ENCODE assay signal across 8 cellular contexts in the genomic region with DNA sequence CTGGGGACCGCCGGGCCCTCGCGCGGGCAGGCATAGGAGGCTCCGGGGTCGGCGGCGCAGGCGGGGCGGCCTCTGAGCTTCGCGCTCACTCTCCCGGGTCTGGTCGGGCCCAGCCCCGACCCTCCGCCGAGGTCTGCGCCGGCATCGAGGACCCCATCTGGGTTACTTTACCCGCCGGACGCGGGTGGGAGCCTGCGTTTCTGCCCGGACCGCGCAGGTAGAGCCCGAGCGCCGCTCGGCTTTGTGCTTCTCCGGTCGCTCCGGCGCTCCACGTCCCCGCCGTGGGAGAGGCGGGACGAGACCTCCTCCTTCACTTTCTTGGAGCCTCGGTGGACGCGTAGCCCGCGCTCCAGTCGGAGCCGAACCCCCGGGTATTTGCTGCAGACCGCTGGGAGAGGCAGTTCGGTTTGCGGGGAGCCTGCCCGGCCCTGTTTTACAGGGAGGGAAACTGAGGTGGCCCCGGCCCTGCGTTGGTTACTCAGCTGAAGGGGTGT.
DNase-seq lines count a peak whose midpoint lies in the region; ATAC-seq and TF ChIP-seq lines count a peak whose summit lies in the region.

No MANE protein-coding gene starts in this region.

- ATAC-seq in GM18519 (IDR thresholded peaks at IDR 0.05; ENCODE audit: low FRiP score, unreplicated experiment), result no peak

- no peak overlapping the region for H3K27ac ChIP-seq in OCI-LY1 (ENCODE audit: low read depth, low read length, poor library complexity, severe bottlenecking)
- H3K27ac ChIP-seq in neural cell (ENCODE audit: low read length), result peak overlapping the region; percentile 34

- H3K4me1 Mint-ChIP-seq in CD14-positive monocyte, result peaks cover 31% of the 10 kb centered on the region

- H3K9ac ChIP-seq in OCI-LY1 (ENCODE audit: low read length) (no peak overlapping the region; the same call in 1 of the 2 replicates), endocrine pancreas (ENCODE audit: control insufficient read depth, insufficient read depth, low read length) (peak overlapping the region; percentile 13), neural cell (ENCODE audit: low read length) (peak overlapping the region; percentile 77)

- H3K27ac Mint-ChIP-seq in CD14-positive monocyte, result no peak overlapping the region

- H3K79me2 ChIP-seq in OCI-LY1 (ENCODE audit: insufficient read depth, low read length) (no peaks in the 10 kb centered on the region), neural cell (replicated peaks; ENCODE audit: insufficient read depth, low read length) (peaks cover 85% of the 10 kb centered on the region)

- H3K9me2 ChIP-seq in OCI-LY1 (ENCODE audit: low read depth, low read length), result no peaks in the 10 kb centered on the region
- H3K9me2 ChIP-seq in neural cell (ENCODE audit: insufficient read depth, low read length), result no peaks in the 10 kb centered on the region

- H3K36me3 ChIP-seq in OCI-LY1 (ENCODE audit: insufficient read depth, low read length), result no peaks in the 10 kb centered on the region
- no peaks in the 10 kb centered on the region for H3K36me3 ChIP-seq in endocrine pancreas (ENCODE audit: control insufficient read depth, insufficient read depth, low read length)
- no peaks in the 10 kb centered on the region for H3K36me3 ChIP-seq in neural cell (ENCODE audit: insufficient read depth, low read length)

- DNase-seq in CD14-positive monocyte (ENCODE audit: low spot score) (no peak), Ammon's horn (ENCODE audit: low spot score) (no peak), amygdala (lab: John Stamatoyannopoulos, UW) (no peak), OCI-M2 (lab: John Stamatoyannopoulos, UW; ENCODE audit: unreplicated experiment) (no peak)

- H3F3A ChIP-seq in OCI-LY1 (ENCODE audit: insufficient read depth, low read length), result no peaks in the 10 kb centered on the region
- H3F3A ChIP-seq in neural cell (ENCODE audit: insufficient read depth, low read length, poor library complexity, severe bottlenecking), result no peaks in the 10 kb centered on the region

- intact Hi-C loops in CD14-positive monocyte (cut with micrococcal nuclease), result no loop called here

- H3K4me3 Mint-ChIP-seq in CD14-positive monocyte, result peak overlapping the region; percentile 73 to 86

- peaks cover 81 to 93% (median 88%) of the 10 kb centered on the region in 3 donors for H3K27me3 Mint-ChIP-seq in CD14-positive monocyte (ENCODE audit: low read depth in 3 of 3)

- no peak for TF ChIP-seq RAD21 in neural cell (conservative IDR thresholded peaks at IDR 0.05)

- H4K20me1 ChIP-seq in OCI-LY1 (ENCODE audit: insufficient read depth, low read length) (no peaks in the 10 kb centered on the region), neural cell (ENCODE audit: insufficient read depth) (no peaks in the 10 kb centered on the region)

- H3K36me3 Mint-ChIP-seq in CD14-positive monocyte, result peaks cover 7 to 10% of the 10 kb centered on the region in 2 donors

- peaks cover 0 to 21% (median 14%) of the 10 kb centered on the region in 7 donors for H3K9me3 Mint-ChIP-seq in CD14-positive monocyte

- H3K4me3 ChIP-seq in OCI-LY1 (ENCODE audit: low read depth, low read length, poor library complexity, severe bottlenecking) (peak overlapping the region; percentile 48), endocrine pancreas (ENCODE audit: control insufficient read depth, insufficient read depth, low read length) (no peak overlapping the region), neural cell (ENCODE audit: low read length) (peak overlapping the region; percentile 83)

- no peaks in the 10 kb centered on the region for H3K9me3 ChIP-seq in OCI-LY1 (ENCODE audit: low read length)
- no peaks in the 10 kb centered on the region for H3K9me3 ChIP-seq in endocrine pancreas (ENCODE audit: control insufficient read depth, low read length)
- H3K9me3 ChIP-seq in neural cell (ENCODE audit: low read length), result no peaks in the 10 kb centered on the region

- TF ChIP-seq EP300 in neural cell (conservative IDR thresholded peaks at IDR 0.05; ENCODE audit: poor library complexity, severe bottlenecking), result no peak

- H3K4me1 ChIP-seq in OCI-LY1 (ENCODE audit: insufficient read depth, low read length, severe bottlenecking) (peaks cover 37% of the 10 kb centered on the region), endocrine pancreas (ENCODE audit: control insufficient read depth, insufficient read depth, low read length) (no peaks in the 10 kb centered on the region)

- H3K4me2 ChIP-seq in OCI-LY1 (ENCODE audit: low read length), result peak overlapping the region; percentile 60
- peak overlapping the region; percentile 46 for H3K4me2 ChIP-seq in neural cell (ENCODE audit: low read length)

- H3K27me3 ChIP-seq in OCI-LY1 (ENCODE audit: insufficient read depth, low read length) (peaks cover 24% of the 10 kb centered on the region), endocrine pancreas (ENCODE audit: control insufficient read depth, insufficient read depth, low read length) (no peaks in the 10 kb centered on the region), neural cell (ENCODE audit: insufficient read depth, low read depth, low read length) (no peaks in the 10 kb centered on the region)

- H2AFZ ChIP-seq in OCI-LY1 (ENCODE audit: low read length) (no peak overlapping the region), neural cell (ENCODE audit: low read depth, low read length) (peak overlapping the region; percentile 36)

- TF ChIP-seq CTCF in CD14-positive monocyte (IDR thresholded peaks at IDR 0.05) (no peak), OCI-LY1 (IDR thresholded peaks at IDR 0.05; ENCODE audit: low read length) (no peak), neural cell (IDR thresholded peaks at IDR 0.05; ENCODE audit: poor library complexity, severe bottlenecking) (no peak)

TF ChIP-seq in neural cell, 6 proteins besides CTCF, POLR2A, EP300 and RAD21:
- TF ChIP-seq MXI1 (conservative IDR thresholded peaks at IDR 0.05; ENCODE audit: poor library complexity, severe bottlenecking) (no peak), SMC3 (conservative IDR thresholded peaks at IDR 0.05; ENCODE audit: poor library complexity) (no peak), EZH2 (IDR thresholded peaks at IDR 0.05; ENCODE audit: borderline replicate concordance, insufficient read depth, low read length, poor library complexity, severe bottlenecking) (no peak), TAF1 (IDR thresholded peaks at IDR 0.05; ENCODE audit: low read depth) (peak; percentile 31), POLR2AphosphoS5 (IDR thresholded peaks at IDR 0.05) (peak; percentile 32)
- TF ChIP-seq, protein P1, sequence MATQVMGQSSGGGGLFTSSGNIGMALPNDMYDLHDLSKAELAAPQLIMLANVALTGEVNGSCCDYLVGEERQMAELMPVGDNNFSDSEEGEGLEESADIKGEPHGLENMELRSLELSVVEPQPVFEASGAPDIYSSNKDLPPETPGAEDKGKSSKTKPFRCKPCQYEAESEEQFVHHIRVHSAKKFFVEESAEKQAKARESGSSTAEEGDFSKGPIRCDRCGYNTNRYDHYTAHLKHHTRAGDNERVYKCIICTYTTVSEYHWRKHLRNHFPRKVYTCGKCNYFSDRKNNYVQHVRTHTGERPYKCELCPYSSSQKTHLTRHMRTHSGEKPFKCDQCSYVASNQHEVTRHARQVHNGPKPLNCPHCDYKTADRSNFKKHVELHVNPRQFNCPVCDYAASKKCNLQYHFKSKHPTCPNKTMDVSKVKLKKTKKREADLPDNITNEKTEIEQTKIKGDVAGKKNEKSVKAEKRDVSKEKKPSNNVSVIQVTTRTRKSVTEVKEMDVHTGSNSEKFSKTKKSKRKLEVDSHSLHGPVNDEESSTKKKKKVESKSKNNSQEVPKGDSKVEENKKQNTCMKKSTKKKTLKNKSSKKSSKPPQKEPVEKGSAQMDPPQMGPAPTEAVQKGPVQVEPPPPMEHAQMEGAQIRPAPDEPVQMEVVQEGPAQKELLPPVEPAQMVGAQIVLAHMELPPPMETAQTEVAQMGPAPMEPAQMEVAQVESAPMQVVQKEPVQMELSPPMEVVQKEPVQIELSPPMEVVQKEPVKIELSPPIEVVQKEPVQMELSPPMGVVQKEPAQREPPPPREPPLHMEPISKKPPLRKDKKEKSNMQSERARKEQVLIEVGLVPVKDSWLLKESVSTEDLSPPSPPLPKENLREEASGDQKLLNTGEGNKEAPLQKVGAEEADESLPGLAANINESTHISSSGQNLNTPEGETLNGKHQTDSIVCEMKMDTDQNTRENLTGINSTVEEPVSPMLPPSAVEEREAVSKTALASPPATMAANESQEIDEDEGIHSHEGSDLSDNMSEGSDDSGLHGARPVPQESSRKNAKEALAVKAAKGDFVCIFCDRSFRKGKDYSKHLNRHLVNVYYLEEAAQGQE (IDR thresholded peaks at IDR 0.05; ENCODE audit: borderline replicate concordance), result no peak
